In genomic region chr6:81875776-81876293, GRCh38 we compare ENCODE assay signal across 21 cellular contexts.
"Had no signal": no experiment of that assay in that cellular context is flagged by ENCODE, and none has a peak within 500 bp of the region (broad histone marks: within the 10 kb centered on the region; RNA-seq: fewer than 3 reads in every experiment).

No MANE protein-coding gene starts in this region.

- H3K27ac ChIP-seq: coronary artery, esophagus squamous epithelium, gastroesophageal sphincter, pancreas, spleen, upper lobe of left lung had no signal

- H3K27me3 ChIP-seq: esophagus squamous epithelium, gastroesophageal sphincter, pancreas, spleen, upper lobe of left lung had no signal

- DNase-seq: activated CD4-positive, alpha-beta memory T cell treated with anti-CD3 and anti-CD28 coated beads for 36 hours; activated CD4-positive, alpha-beta T cell treated with anti-CD3 and anti-CD28 coated beads for 48 hours; activated gamma-delta T cell treated with Interleukin-2 at 50 U/mL for 16 hours; aorta; cerebellar nuclear complex; esophagus squamous epithelium; head of caudate nucleus; islet precursor cell; left colon; nephron progenitor cell; pancreas; spleen; stimulated activated CD4-positive, alpha-beta T cell treated with anti-CD3 and anti-CD28 coated beads, Interleukin-4, amount 100 ng/mL, for 24 hours; stimulated activated naive CD8-positive, alpha-beta T cell treated with anti-CD3 and anti-CD28 coated beads, Interleukin-15, Interleukin-2, amounts not matched to agents 100 U/mL and 50 U/mL, for 24 hours; upper lobe of left lung had no signal

- H3K4me3 Mint-ChIP-seq: activated CD4-positive, alpha-beta memory T cell treated with anti-CD3 and anti-CD28 coated beads for 36 hours; activated T-helper 1 cell treated with anti-CD3 and anti-CD28 coated beads, Interleukin-12 subunit alpha, Interleukin-12 subunit beta, Interleukin-2, Interleukin-4 antibody, amounts not matched to agents 30 ng/mL and 10 ng/mL and 1 ng/mL, durations not matched to agents 14 hours and 24 hours and 36 hours; memory B cell; nephron progenitor cell; T-helper 1 cell treated with Interleukin-12 subunit alpha and Interleukin-12 subunit beta and Interleukin-4 antibody, amounts not matched to agents 30 μg/mL and 1 μg/mL, for 36 hours had no signal

- H3K36me3 Mint-ChIP-seq: activated CD4-positive, alpha-beta memory T cell treated with anti-CD3 and anti-CD28 coated beads for 36 hours; memory B cell had no signal

- H3K36me3 ChIP-seq: esophagus squamous epithelium, gastroesophageal sphincter, pancreas, spleen, upper lobe of left lung had no signal

- H3K9me3 ChIP-seq: esophagus squamous epithelium, pancreas had no signal

- ATAC-seq: activated naive CD4-positive, alpha-beta T cell treated with anti-CD3 and anti-CD28 coated beads, Interleukin-2, amount 50 U/mL, for 72 hours; gastroesophageal sphincter; left colon; pancreas; stimulated activated naive CD8-positive, alpha-beta T cell treated with anti-CD3 and anti-CD28 coated beads, Interleukin-15, Interleukin-2, amounts not matched to agents 100 U/mL and 50 U/mL, for 24 hours had no signal

- H3K4me1 Mint-ChIP-seq: memory B cell, nephron progenitor cell had no signal

- H3K27me3 Mint-ChIP-seq: activated CD4-positive, alpha-beta memory T cell treated with anti-CD3 and anti-CD28 coated beads for 36 hours; memory B cell had no signal

- H3K4me3 ChIP-seq: coronary artery, esophagus squamous epithelium, gastroesophageal sphincter, pancreas, spleen, upper lobe of left lung had no signal

- H3K4me1 ChIP-seq: esophagus squamous epithelium, gastroesophageal sphincter, pancreas, spleen, upper lobe of left lung had no signal

- H3K27ac Mint-ChIP-seq: activated CD4-positive, alpha-beta memory T cell treated with anti-CD3 and anti-CD28 coated beads for 36 hours; activated naive CD4-positive, alpha-beta T cell treated with anti-CD3 and anti-CD28 coated beads, Interleukin-2, amount 50 U/mL, for 72 hours; activated T-helper 1 cell treated with anti-CD3 and anti-CD28 coated beads, Interleukin-12 subunit alpha, Interleukin-12 subunit beta, Interleukin-2, Interleukin-4 antibody, amounts not matched to agents 30 ng/mL and 10 ng/mL and 1 ng/mL, durations not matched to agents 14 hours and 24 hours and 36 hours; memory B cell; nephron progenitor cell; T-helper 1 cell treated with Interleukin-12 subunit alpha and Interleukin-12 subunit beta and Interleukin-4 antibody, amounts not matched to agents 30 μg/mL and 1 μg/mL, for 36 hours had no signal
